8 cellular contexts compared by ENCODE assay signal in genomic region chr4:6087669-6088068, GRCh38.
DNase-seq lines count a peak whose midpoint lies in the region; ATAC-seq and TF ChIP-seq lines count a peak whose summit lies in the region.

No MANE protein-coding gene starts in this region.

- in situ Hi-C loops in KBM-7 (cut with MboI; ENCODE audit: low pct_unique_long_range_greater_than_20kb, low sequenced_read_pairs) = no loop called here

- H3K36me3 ChIP-seq in upper lobe of left lung = no peaks in the 10 kb centered on the region

- TF ChIP-seq POLR2A in upper lobe of left lung (IDR thresholded peaks at IDR 0.05) = no peak

- H3K4me3 ChIP-seq in upper lobe of left lung = no peak overlapping the region

- no peaks in the 10 kb centered on the region for H3K27me3 ChIP-seq in upper lobe of left lung

- no peaks in the 10 kb centered on the region for H3K9me3 ChIP-seq in upper lobe of left lung

- DNase-seq in COR-L47 (lab: John Stamatoyannopoulos, UW) (peak; percentile 73), KBM-7 (peak; percentile 14), SKM-1 (lab: John Stamatoyannopoulos, UW; ENCODE audit: unreplicated experiment) (peak; percentile 43), iPS DF 4.7 (ENCODE audit: extremely low read depth, low spot score) (peak; percentile 38), upper lobe of left lung (no peak)
- DNase-seq in stimulated activated naive CD8-positive, alpha-beta T cell treated with anti-CD3 and anti-CD28 coated beads, Interleukin-15, Interleukin-2, amounts not matched to agents 100 U/mL and 50 U/mL, for 24 hours = no peak
- DNase-seq in stimulated activated CD8-positive, alpha-beta memory T cell treated with anti-CD3 and anti-CD28 coated beads, Interleukin-4, amount 100 ng/mL, for 48 hours = no peak

- peak in 3 of 6 experiments; percentile 32 to 44 (median 41) for TF ChIP-seq CTCF in upper lobe of left lung (IDR thresholded peaks at IDR 0.05)

- H3K4me1 ChIP-seq in upper lobe of left lung = peaks cover 0 to 7% (median 0%) of the 10 kb centered on the region in 4 donors

- WGBS in upper lobe of left lung, 2 donors = 28 to 30% methylated on average over 2 of the region's 2 CpGs

- H3K27ac ChIP-seq in upper lobe of left lung = no peak overlapping the region

- no peak for TF ChIP-seq EP300 in upper lobe of left lung (IDR thresholded peaks at IDR 0.05)

- ATAC-seq in upper lobe of left lung (ENCODE audit: low FRiP score in 2 of 2) (no peak), GM19324 (IDR thresholded peaks at IDR 0.05; ENCODE audit: low FRiP score, unreplicated experiment) (no peak)
- no peak for ATAC-seq in stimulated activated naive CD8-positive, alpha-beta T cell treated with anti-CD3 and anti-CD28 coated beads, Interleukin-15, Interleukin-2, amounts not matched to agents 100 U/mL and 50 U/mL, for 24 hours

Comparison
In these comparisons a context has a peak if more than half of its experiments do, and no peak if none do; other contexts are left out.
1. DNase-seq: peak in COR-L47 (single experiment), KBM-7 (single experiment), SKM-1 (single experiment) and iPS DF 4.7 (single experiment); none in upper lobe of left lung (0 of 2), stimulated activated naive CD8-positive, alpha-beta T cell treated with anti-CD3 and anti-CD28 coated beads, Interleukin-15, Interleukin-2, amounts not matched to agents 100 U/mL and 50 U/mL, for 24 hours (single experiment) and stimulated activated CD8-positive, alpha-beta memory T cell treated with anti-CD3 and anti-CD28 coated beads, Interleukin-4, amount 100 ng/mL, for 48 hours (single experiment).